In the genomic region with DNA sequence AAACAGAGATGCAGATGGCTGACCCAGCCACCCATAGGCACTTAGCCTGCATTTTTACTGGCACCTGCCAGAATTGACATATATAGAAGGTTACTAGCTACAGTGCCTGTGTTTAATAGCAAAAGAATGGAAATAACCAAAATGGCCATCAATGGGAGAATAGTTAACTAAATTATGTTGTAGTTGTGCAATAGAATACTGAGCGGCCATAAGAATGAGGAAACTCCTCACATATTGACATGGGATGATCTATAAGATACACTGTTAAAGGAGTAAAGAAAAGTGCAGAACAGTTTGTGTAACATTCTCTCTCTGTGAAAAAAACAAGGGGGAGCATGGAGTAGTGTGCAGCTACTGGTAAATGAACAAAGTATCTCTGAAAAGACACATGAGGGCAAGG, we compare ENCODE assay signal across 1 cellular context.
TF ChIP-seq lines count a peak whose summit lies in the region.

No MANE protein-coding gene starts in this region.

TF ChIP-seq in WTC11, 78 proteins besides CTCF, POLR2A, EP300 and RAD21 (continued from another document):
- TF ChIP-seq, protein P1, sequence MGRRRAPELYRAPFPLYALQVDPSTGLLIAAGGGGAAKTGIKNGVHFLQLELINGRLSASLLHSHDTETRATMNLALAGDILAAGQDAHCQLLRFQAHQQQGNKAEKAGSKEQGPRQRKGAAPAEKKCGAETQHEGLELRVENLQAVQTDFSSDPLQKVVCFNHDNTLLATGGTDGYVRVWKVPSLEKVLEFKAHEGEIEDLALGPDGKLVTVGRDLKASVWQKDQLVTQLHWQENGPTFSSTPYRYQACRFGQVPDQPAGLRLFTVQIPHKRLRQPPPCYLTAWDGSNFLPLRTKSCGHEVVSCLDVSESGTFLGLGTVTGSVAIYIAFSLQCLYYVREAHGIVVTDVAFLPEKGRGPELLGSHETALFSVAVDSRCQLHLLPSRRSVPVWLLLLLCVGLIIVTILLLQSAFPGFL (CRISPR knock-in tag; IDR thresholded peaks at IDR 0.05; ENCODE audit: borderline replicate concordance), result no peak
- TF ChIP-seq, protein P2, sequence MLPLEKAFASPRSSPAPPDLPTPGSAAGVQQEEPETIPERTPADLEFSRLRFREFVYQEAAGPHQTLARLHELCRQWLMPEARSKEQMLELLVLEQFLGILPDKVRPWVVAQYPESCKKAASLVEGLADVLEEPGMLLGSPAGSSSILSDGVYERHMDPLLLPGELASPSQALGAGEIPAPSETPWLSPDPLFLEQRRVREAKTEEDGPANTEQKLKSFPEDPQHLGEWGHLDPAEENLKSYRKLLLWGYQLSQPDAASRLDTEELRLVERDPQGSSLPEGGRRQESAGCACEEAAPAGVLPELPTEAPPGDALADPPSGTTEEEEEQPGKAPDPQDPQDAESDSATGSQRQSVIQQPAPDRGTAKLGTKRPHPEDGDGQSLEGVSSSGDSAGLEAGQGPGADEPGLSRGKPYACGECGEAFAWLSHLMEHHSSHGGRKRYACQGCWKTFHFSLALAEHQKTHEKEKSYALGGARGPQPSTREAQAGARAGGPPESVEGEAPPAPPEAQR (CRISPR knock-in tag; IDR thresholded peaks at IDR 0.05), result no peak
- TF ChIP-seq, protein P3, sequence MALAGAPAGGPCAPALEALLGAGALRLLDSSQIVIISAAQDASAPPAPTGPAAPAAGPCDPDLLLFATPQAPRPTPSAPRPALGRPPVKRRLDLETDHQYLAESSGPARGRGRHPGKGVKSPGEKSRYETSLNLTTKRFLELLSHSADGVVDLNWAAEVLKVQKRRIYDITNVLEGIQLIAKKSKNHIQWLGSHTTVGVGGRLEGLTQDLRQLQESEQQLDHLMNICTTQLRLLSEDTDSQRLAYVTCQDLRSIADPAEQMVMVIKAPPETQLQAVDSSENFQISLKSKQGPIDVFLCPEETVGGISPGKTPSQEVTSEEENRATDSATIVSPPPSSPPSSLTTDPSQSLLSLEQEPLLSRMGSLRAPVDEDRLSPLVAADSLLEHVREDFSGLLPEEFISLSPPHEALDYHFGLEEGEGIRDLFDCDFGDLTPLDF (CRISPR knock-in tag; IDR thresholded peaks at IDR 0.05), result no peak
